ENCODE assay signal across 8 cellular contexts in genomic region chr1:23657659-23658275, GRCh38. TPM values are rescaled to one million over a fixed set of nuclear protein-coding genes. Genes with fewer than 3 reads are reported as not detected.
DNase-seq lines count a peak whose midpoint lies in the region; ATAC-seq and TF ChIP-seq lines count a peak whose summit lies in the region.

No MANE protein-coding gene starts in this region.

- no peaks in the 10 kb centered on the region for H3K36me3 ChIP-seq in parathyroid adenoma (ENCODE audit: control insufficient read depth, insufficient read depth, low read length)

- H3K9ac ChIP-seq in parathyroid adenoma: no peak overlapping the region

- no peak overlapping the region for H2AFZ ChIP-seq in parathyroid adenoma

- H3K9me3 ChIP-seq in parathyroid adenoma (ENCODE audit: control insufficient read depth, low read length): no peaks in the 10 kb centered on the region

- intact Hi-C loops in activated CD4-positive, alpha-beta memory T cell treated with anti-CD3 and anti-CD28 coated beads for 36 hours (cut with micrococcal nuclease): loop anchor here (10.0 kb wide), 1 partner anchor 163 kb away; no protein-coding TSS in a partner anchor

- no peak overlapping the region for H3K27ac ChIP-seq in parathyroid adenoma

- H3K27ac Mint-ChIP-seq in activated CD4-positive, alpha-beta memory T cell treated with anti-CD3 and anti-CD28 coated beads for 36 hours: no peak overlapping the region

- H3K4me3 Mint-ChIP-seq in activated CD4-positive, alpha-beta memory T cell treated with anti-CD3 and anti-CD28 coated beads for 36 hours: no peak overlapping the region

- DNase-seq in NCI-H526 (lab: John Stamatoyannopoulos, UW): peak; percentile 41 to 63
- no peak for DNase-seq in NCI-H526 treated with DMSO at 0.1 percent for 48 hours (lab: John Stamatoyannopoulos, UW)
- DNase-seq in MV-4-11 (lab: John Stamatoyannopoulos, UW): peak; percentile 6
- DNase-seq in activated CD4-positive, alpha-beta memory T cell treated with anti-CD3 and anti-CD28 coated beads for 36 hours: peak; percentile 63
- DNase-seq in fibroblast of mammary gland (ENCODE audit: low read depth): peak; percentile 36

- no peak overlapping the region for H3K4me2 ChIP-seq in parathyroid adenoma (ENCODE audit: low read length)

- H3K4me1 ChIP-seq in parathyroid adenoma: no peaks in the 10 kb centered on the region

- no peaks in the 10 kb centered on the region for H3K27me3 ChIP-seq in parathyroid adenoma (ENCODE audit: control insufficient read depth, insufficient read depth, low read length)

- no peaks in the 10 kb centered on the region for H3K79me2 ChIP-seq in parathyroid adenoma

- POLR2A ChIA-PET in activated CD4-positive, alpha-beta memory T cell treated with anti-CD3 and anti-CD28 coated beads for 36 hours (lab: Charles Lee): interaction anchor here (0.5 kb wide), 1 partner anchor 30 kb away, joined by 3 read pairs; no protein-coding TSS in a partner anchor

- H3K27me3 Mint-ChIP-seq in activated CD4-positive, alpha-beta memory T cell treated with anti-CD3 and anti-CD28 coated beads for 36 hours: no peaks in the 10 kb centered on the region

- no peaks in the 10 kb centered on the region for H3K9me3 Mint-ChIP-seq in activated CD4-positive, alpha-beta memory T cell treated with anti-CD3 and anti-CD28 coated beads for 36 hours

- CTCF ChIA-PET in activated CD4-positive, alpha-beta memory T cell treated with anti-CD3 and anti-CD28 coated beads for 36 hours (lab: Charles Lee): interaction anchor here (0.6 to 4.5 kb wide), 20 partner anchors 10 to 308 kb away, joined by 3 to 21 read pairs (median 3); partner anchors contain the start of gene RPL11

- peak; percentile 89 for TF ChIP-seq CTCF in fibroblast of mammary gland (conservative IDR thresholded peaks at IDR 0.05; ENCODE audit: control insufficient read depth, insufficient read depth, low read depth, low read length)
- TF ChIP-seq CTCF in parathyroid adenoma (IDR thresholded peaks at IDR 0.05): peak; percentile 22

- H3K4me1 Mint-ChIP-seq in activated CD4-positive, alpha-beta memory T cell treated with anti-CD3 and anti-CD28 coated beads for 36 hours (ENCODE audit: low read depth): no peaks in the 10 kb centered on the region

- no peak for ATAC-seq in HG03175 (IDR thresholded peaks at IDR 0.05; ENCODE audit: unreplicated experiment)
- ATAC-seq in HG02588 (IDR thresholded peaks at IDR 0.05; ENCODE audit: unreplicated experiment): no peak

- no peaks in the 10 kb centered on the region for H3K36me3 Mint-ChIP-seq in activated CD4-positive, alpha-beta memory T cell treated with anti-CD3 and anti-CD28 coated beads for 36 hours

- H3K4me3 ChIP-seq in fibroblast of mammary gland (ENCODE audit: control insufficient read depth, low read depth, low read length): no peak overlapping the region
- H3K4me3 ChIP-seq in parathyroid adenoma (ENCODE audit: low read depth, low read length): no peak overlapping the region

RNA-seq across cellular contexts. Expression of gene RPL11, which starts 33.8 kb away (rescaled TPM):
- 1,000 to 10,000 TPM; 1,338 to 1,385 TPM for total RNA-seq in activated CD4-positive, alpha-beta memory T cell treated with anti-CD3 and anti-CD28 coated beads for 36 hours
